14 cellular contexts compared by ENCODE assay signal in genomic region chr20:22584630-22584921, GRCh38. TPM values are rescaled to one million over a fixed set of nuclear protein-coding genes. Genes with fewer than 3 reads are reported as not detected.
DNase-seq lines count a peak whose midpoint lies in the region; ATAC-seq and TF ChIP-seq lines count a peak whose summit lies in the region.
"Had no signal": no experiment of that assay in that cellular context is flagged by ENCODE, and none has a peak within 500 bp of the region (broad histone marks: within the 10 kb centered on the region; RNA-seq: fewer than 3 reads in every experiment).

No MANE protein-coding gene starts in this region.

- in situ Hi-C loops in KBM-7 (cut with MboI; ENCODE audit: low pct_unique_long_range_greater_than_20kb, low sequenced_read_pairs): no loop called here

- H3K27ac ChIP-seq in HUES6 (ENCODE audit: low read depth, low read length) (no peak overlapping the region), foreskin keratinocyte (no peak overlapping the region), prostate gland (no peak overlapping the region)
- H3K27ac ChIP-seq: SK-N-MC had no signal

- H3K9ac ChIP-seq in HUES6 (ENCODE audit: low read length): no peak overlapping the region

- intact Hi-C loops in prostate gland (cut with DNase I): no loop called here

- H3K4me3 ChIP-seq in HUES6 (ENCODE audit: low read depth, low read length): peak overlapping the region; percentile 53
- H3K4me3 ChIP-seq in prostate gland: peak overlapping the region; percentile 5 to 26
- H3K4me3 ChIP-seq: GM12878, SK-N-MC had no signal

- no peak for TF ChIP-seq POLR2A in prostate gland (IDR thresholded peaks at IDR 0.05)

- DNase-seq in NCI-H69 (lab: John Stamatoyannopoulos, UW) (peak; percentile 100), foreskin keratinocyte (no peak), prostate gland (ENCODE audit: low spot score) (no peak), KBM-7 (no peak)
- DNase-seq: activated CD4-positive, alpha-beta T cell treated with anti-CD3 and anti-CD28 coated beads, Interleukin-2, amount 50 U/mL, for 1 hour; hippocampal formation had no signal

- 1% methylated on average over 17 of the region's 25 CpGs for WGBS in prostate gland

- H3K9me3 ChIP-seq in HUES6 (ENCODE audit: control insufficient read depth, insufficient read depth, low read depth, low read length): no peaks in the 10 kb centered on the region
- no peaks in the 10 kb centered on the region for H3K9me3 ChIP-seq in prostate gland

- peaks cover 99% of the 10 kb centered on the region for H3K27me3 ChIP-seq in HUES6 (ENCODE audit: control insufficient read depth, insufficient read depth, low read length)
- H3K27me3 ChIP-seq in foreskin keratinocyte: peaks cover 100% of the 10 kb centered on the region
- H3K27me3 ChIP-seq in prostate gland (replicated peaks; ENCODE audit: insufficient read depth): peaks cover 40% of the 10 kb centered on the region

- TF ChIP-seq CTCF in foreskin keratinocyte (conservative IDR thresholded peaks at IDR 0.05): no peak
- no peak for TF ChIP-seq CTCF in prostate gland (IDR thresholded peaks at IDR 0.05)

- H3K4me1 ChIP-seq in HUES6 (ENCODE audit: control insufficient read depth, insufficient read depth, low read length): peaks cover 40% of the 10 kb centered on the region
- peaks cover 6% of the 10 kb centered on the region for H3K4me1 ChIP-seq in foreskin keratinocyte
- no peaks in the 10 kb centered on the region for H3K4me1 ChIP-seq in prostate gland (replicated peaks)

- H3K36me3 ChIP-seq in HUES6 (ENCODE audit: control insufficient read depth, insufficient read depth, low read length): no peaks in the 10 kb centered on the region
- no peaks in the 10 kb centered on the region for H3K36me3 ChIP-seq in prostate gland

- ATAC-seq in foreskin keratinocyte (peak; percentile 57), HG03378 (IDR thresholded peaks at IDR 0.05; ENCODE audit: unreplicated experiment) (no peak), GM18519 (IDR thresholded peaks at IDR 0.05; ENCODE audit: low FRiP score, unreplicated experiment) (no peak), HG03045 (IDR thresholded peaks at IDR 0.05; ENCODE audit: unreplicated experiment) (no peak)
- ATAC-seq: GM12878 had no signal

RNA-seq across cellular contexts. Expression of gene FOXA2, which starts 0.2 kb away (rescaled TPM):
- 1.1 and 1.4 TPM in 2 replicates for total RNA-seq in foreskin keratinocyte
- 1.0 TPM in 2 replicates for polyA plus RNA-seq in foreskin keratinocyte
- under 1 TPM; 0.34 to 0.59 TPM for total RNA-seq in prostate gland
- total RNA-seq: GM12878, subcutaneous adipose tissue had no signal
- polyA plus RNA-seq: CD14-positive monocyte, GM12878 had no signal
